ENCODE assay signal across 23 cellular contexts in genomic region chr13:20709369-20709768, GRCh38. TPM values are rescaled to one million over a fixed set of nuclear protein-coding genes. Genes with fewer than 3 reads are reported as not detected.
DNase-seq lines count a peak whose midpoint lies in the region; ATAC-seq, FAIRE-seq and TF ChIP-seq lines count a peak whose summit lies in the region.
"Had no signal": no experiment of that assay in that cellular context is flagged by ENCODE, and none has a peak within 500 bp of the region (broad histone marks: within the 10 kb centered on the region; RNA-seq: fewer than 3 reads in every experiment).

No MANE protein-coding gene starts in this region.

- H3K27ac ChIP-seq in A549, result 0 out of 6 replicates have a peak overlapping the region, but pooled peaks of 1 of the 2 experiments have one; percentile 17
- H3K27ac ChIP-seq in SK-N-SH (ENCODE audit: low read depth in 2 of 2, low read length in 1 of 2), result peak overlapping the region in 1 of 2 experiments; percentile 80; a peak in 2 of 4 replicates
- H3K27ac ChIP-seq in cingulate gyrus (ENCODE audit: low read depth, low read length), result peak overlapping the region; percentile 2
- peak overlapping the region; percentile 30 for H3K27ac ChIP-seq in rectal smooth muscle tissue (ENCODE audit: low read depth, low read length)
- H3K27ac ChIP-seq: epithelial cell of prostate, KMS-11 had no signal

- no peaks in the 10 kb centered on the region for H3K9me2 ChIP-seq in SK-N-SH

- no peaks in the 10 kb centered on the region for H4K20me1 ChIP-seq in SK-N-SH (ENCODE audit: insufficient read depth)

- no peak for TF ChIP-seq EP300 in A549 (IDR thresholded peaks at IDR 0.05)
- TF ChIP-seq EP300 in SK-N-SH (IDR thresholded peaks at IDR 0.05; ENCODE audit: borderline replicate concordance in 1 of 2, low read depth in 1 of 2, low read length in 1 of 2), result no peak

- H3K9ac ChIP-seq in SK-N-SH (peak overlapping the region; percentile 20; the same call in 1 of the 2 replicates), rectal smooth muscle tissue (ENCODE audit: low read length) (no peak overlapping the region)
- H3K9ac ChIP-seq: KMS-11 had no signal

- TF ChIP-seq POLR2A in A549 (IDR thresholded peaks at IDR 0.05; ENCODE audit: low read length), result no peak

- TF ChIP-seq CTCF in A549 (IDR thresholded peaks at IDR 0.05) (no peak), SK-N-SH (IDR thresholded peaks at IDR 0.05) (no peak)

- TF ChIP-seq RAD21 in A549 (conservative IDR thresholded peaks at IDR 0.05 in 1 of 2, IDR thresholded peaks at IDR 0.05 in 1 of 2), result no peak
- no peak for TF ChIP-seq RAD21 in SK-N-SH (IDR thresholded peaks at IDR 0.05; ENCODE audit: low read length)

- POLR2A ChIA-PET in A549 (lab: Yijun Ruan, JAX), result interaction anchor here (0.6 kb wide), 1 partner anchor 63 kb away, joined by 3 read pairs; no protein-coding TSS in a partner anchor
- POLR2A ChIA-PET in SK-N-SH (lab: Yijun Ruan, JAX), result no interaction called here

- CTCF ChIA-PET in A549 (lab: Yijun Ruan, JAX) (interaction anchor here (1.0 to 1.4 kb wide), 2 partner anchors 119 to 216 kb away, joined by 4 to 5 read pairs; no protein-coding TSS in a partner anchor), SK-N-SH (lab: Yijun Ruan, JAX) (interaction anchor here (0.7 to 3.8 kb wide), 4 partner anchors 13 to 216 kb away, joined by 3 to 18 read pairs (median 12); no protein-coding TSS in a partner anchor)

- DNase-seq in A549 (ENCODE audit: low read depth in 1 of 2, low spot score in 1 of 2) (no peak), SK-N-SH (no peak), RKO (ENCODE audit: low spot score) (no peak), medulla oblongata (ENCODE audit: extremely low spot score) (no peak), NCI-H146 (lab: John Stamatoyannopoulos, UW) (no peak)
- DNase-seq: activated CD4-positive, alpha-beta T cell treated with anti-CD3 and anti-CD28 coated beads, Interleukin-2, amount 50 U/mL, for 4 hours; activated CD4-positive, CD25-positive, alpha-beta regulatory T cell; activated naive CD4-positive, alpha-beta T cell treated with anti-CD3 and anti-CD28 coated beads, Interleukin-2, amount 10 ng/mL, durations not matched to agents 7 days and 5 days; activated T-cell treated with anti-CD3 and anti-CD28 coated beads, Interleukin-2, amount 50 U/mL, for 72 hours; BE2C; DMS153; NCI-H1417; NCI-H2081; NCI-H2227 treated with DMSO at 0.1 percent for 48 hours; NCI-H69; T-helper 1 cell had no signal

- H3K9me3 ChIP-seq in A549 (no peaks in the 10 kb centered on the region), SK-N-SH (no peaks in the 10 kb centered on the region)
- H3K9me3 ChIP-seq: BE2C had no signal

- ATAC-seq in A549 (no peak), HG02981 (IDR thresholded peaks at IDR 0.05; ENCODE audit: unreplicated experiment) (no peak)
- ATAC-seq: activated T-cell treated with anti-CD3 and anti-CD28 coated beads, Interleukin-2, amount 50 U/mL, for 72 hours; HCT116 had no signal

- H3F3A ChIP-seq in SK-N-SH (replicated peaks; ENCODE audit: insufficient read depth), result peaks cover 31% of the 10 kb centered on the region

- H3K4me2 ChIP-seq in A549, result peak overlapping the region; percentile 28; the same call in 1 of the 3 replicates
- peak overlapping the region; percentile 16; the same call in 1 of the 2 replicates for H3K4me2 ChIP-seq in SK-N-SH
- H3K4me2 ChIP-seq: KMS-11 had no signal

- no peaks in the 10 kb centered on the region for H3K79me2 ChIP-seq in SK-N-SH (ENCODE audit: insufficient read depth)

- H3K27me3 ChIP-seq in SK-N-SH (ENCODE audit: insufficient read depth) (no peaks in the 10 kb centered on the region), rectal smooth muscle tissue (ENCODE audit: control insufficient read depth, insufficient read depth, low read length) (no peaks in the 10 kb centered on the region)
- H3K27me3 ChIP-seq: BE2C had no signal

- H3K4me3 ChIP-seq in A549 (no peak overlapping the region), SK-N-SH (ENCODE audit: low read depth in 2 of 2, low read length in 1 of 2) (no peak overlapping the region), rectal smooth muscle tissue (ENCODE audit: low read length) (no peak overlapping the region)
- H3K4me3 ChIP-seq: lung had no signal

- H2AFZ ChIP-seq in SK-N-SH (ENCODE audit: low read depth), result 0 out of 2 replicates have a peak overlapping the region, but pooled peaks have one; percentile 26

- H3K4me1 ChIP-seq in A549 (peaks cover 10% of the 10 kb centered on the region; the same call in 2 of the 3 replicates), SK-N-SH (ENCODE audit: control insufficient read depth in 1 of 2, insufficient read depth in 2 of 2, low read depth in 1 of 2, low read length in 1 of 2) (peaks cover 2 to 25% of the 10 kb centered on the region in 2 experiments; a peak in 3 of 4 replicates), rectal smooth muscle tissue (ENCODE audit: control insufficient read depth, insufficient read depth, low read length) (peaks cover 2% of the 10 kb centered on the region)

- 77% methylated on average over 8 of the region's 8 CpGs for WGBS in A549 (ENCODE audit: missing lambda C conversion rate)
- WGBS in SK-N-SH (ENCODE audit: low lambda C conversion rate), result 94% methylated on average over 8 of the region's 8 CpGs

- H3K36me3 ChIP-seq in SK-N-SH (replicated peaks in 1 of 2; ENCODE audit: control insufficient read depth in 1 of 2, insufficient read depth in 2 of 2, low read length in 1 of 2) (no peaks in the 10 kb centered on the region), rectal smooth muscle tissue (ENCODE audit: control insufficient read depth, insufficient read depth, low read length) (no peaks in the 10 kb centered on the region)
- H3K36me3 ChIP-seq: BE2C had no signal

- no peak for FAIRE-seq in A549 (lab: Jason Lieb, UNC)

TF ChIP-seq in A549, 52 proteins besides CTCF, POLR2A, EP300 and RAD21:
- no peak for TF ChIP-seq HOXA7 (CRISPR knock-in tag; IDR thresholded peaks at IDR 0.05)
- no peak for TF ChIP-seq KDM5A (IDR thresholded peaks at IDR 0.05)
- TF ChIP-seq CBX2 (IDR thresholded peaks at IDR 0.05; ENCODE audit: borderline replicate concordance, low read depth), result no peak
- TF ChIP-seq ZNF302 (CRISPR knock-in tag; IDR thresholded peaks at IDR 0.05), result no peak
- TF ChIP-seq NFE2L2 (conservative IDR thresholded peaks at IDR 0.05; ENCODE audit: low read length), result no peak
- TF ChIP-seq HES2 (IDR thresholded peaks at IDR 0.05), result no peak
- TF ChIP-seq TFCP2L1 (CRISPR knock-in tag; IDR thresholded peaks at IDR 0.05), result no peak
- TF ChIP-seq HOXB13 (CRISPR knock-in tag; IDR thresholded peaks at IDR 0.05; ENCODE audit: low read depth), result no peak
- TF ChIP-seq MAFK (IDR thresholded peaks at IDR 0.05; ENCODE audit: partially characterized antibody), result no peak
- TF ChIP-seq PHF8 (IDR thresholded peaks at IDR 0.05; ENCODE audit: borderline replicate concordance, low read depth), result no peak

TF ChIP-seq in SK-N-SH, 30 proteins besides CTCF, POLR2A, EP300 and RAD21:
- TF ChIP-seq GATA2 (CRISPR knock-in tag; IDR thresholded peaks at IDR 0.05) (no peak), TEAD4 (IDR thresholded peaks at IDR 0.05; ENCODE audit: borderline replicate concordance, insufficient read depth) (no peak), MAX (IDR thresholded peaks at IDR 0.05; ENCODE audit: low read depth) (no peak), JUND (IDR thresholded peaks at IDR 0.05) (no peak), YY1 (IDR thresholded peaks at IDR 0.05; ENCODE audit: low read depth) (no peak), IRF3 (IDR thresholded peaks at IDR 0.05; ENCODE audit: low read depth, low read length) (no peak), RFX5 (IDR thresholded peaks at IDR 0.05; ENCODE audit: low read length) (no peak), GABPA (IDR thresholded peaks at IDR 0.05; ENCODE audit: low read depth) (no peak), NFIC (IDR thresholded peaks at IDR 0.05; ENCODE audit: borderline replicate concordance) (no peak), USF2 (IDR thresholded peaks at IDR 0.05; ENCODE audit: borderline replicate concordance, low read depth, low read length) (no peak), SIN3A (IDR thresholded peaks at IDR 0.05; ENCODE audit: borderline replicate concordance, low read depth, low read length) (no peak), MXI1 (IDR thresholded peaks at IDR 0.05; ENCODE audit: low read depth, low read length) (no peak), SMC3 (IDR thresholded peaks at IDR 0.05; ENCODE audit: low read depth, low read length) (no peak), FOXM1 (IDR thresholded peaks at IDR 0.05; ENCODE audit: low read depth) (no peak), RXRA (IDR thresholded peaks at IDR 0.05; ENCODE audit: borderline replicate concordance, low read depth) (no peak)

RNA-seq across cellular contexts. Expression of gene IL17D, which starts 5.9 kb away (rescaled TPM):
- polyA plus RNA-seq in A549 (2011; rRNA removed) (0.30 and 0.32 TPM in 2 replicates), A549 (2017; fragmentation: RNase III; extraction: RNeasy Plus Mini Kit Qiagen cat#74134 plus additional on column Dnase treatment) (0.38 to 0.67 TPM (median 0.44 TPM) in 3 replicates), SK-N-SH (2012; rRNA removed) (1.6 and 2.3 TPM in 2 replicates)
- 0.33 and 0.74 TPM in 2 replicates for polyA plus RNA-seq in A549 (2012; cell fraction: cytosol; rRNA removed)
- 0.48 and 0.67 TPM in 2 replicates for polyA plus RNA-seq in A549 (2012; cell fraction: nucleus; rRNA removed)
- not detected in 2 replicates for polyA minus RNA-seq in A549 (2011; rRNA and poly(A)+ RNA removed)
- polyA plus RNA-seq in SK-N-SH (2012; cell fraction: cytosol; rRNA removed), result 1.9 and 2.8 TPM in 2 replicates
- 1.7 and 1.9 TPM in 2 replicates for polyA plus RNA-seq in SK-N-SH (2012; cell fraction: nucleus; rRNA removed)
